ENCODE assay signal across 3 cellular contexts in the genomic region with DNA sequence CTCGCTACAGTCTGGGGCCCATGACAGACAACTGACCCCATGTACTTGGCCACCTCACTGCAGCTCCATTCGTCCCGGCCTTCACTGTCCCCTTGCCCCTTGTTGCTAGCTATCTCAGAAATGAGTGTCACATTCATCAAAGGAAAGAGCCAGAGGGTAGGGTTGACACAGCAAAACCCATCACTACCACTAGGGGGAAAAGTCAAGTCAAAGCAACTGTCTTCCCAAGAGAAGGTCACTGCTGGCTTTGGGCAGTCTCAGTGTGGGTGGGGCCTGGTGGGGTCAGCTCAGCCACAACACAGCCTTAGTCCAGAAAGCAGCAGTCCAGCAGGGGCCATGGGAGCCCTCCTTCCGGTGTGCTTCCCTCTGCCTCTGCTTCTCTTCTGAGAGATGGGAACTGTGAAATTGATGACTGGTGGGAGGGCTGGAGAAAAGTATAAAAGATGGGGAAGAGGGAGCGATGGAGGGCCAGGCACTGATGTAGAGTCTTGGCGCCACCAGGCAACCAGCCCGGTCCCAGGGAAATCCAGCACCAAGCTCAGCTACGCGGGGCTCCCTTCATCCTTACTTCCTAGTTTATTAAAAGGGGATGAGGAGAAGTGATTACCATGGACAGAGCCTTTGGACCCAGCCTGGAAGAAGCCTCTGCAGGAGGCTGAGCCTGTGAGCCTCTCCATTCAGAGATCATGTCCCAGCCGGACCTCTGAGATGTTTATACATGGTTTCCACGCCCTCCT.
A peak's percentile ranks its signal among the peaks of the same experiment; 100 is the strongest.
TF ChIP-seq lines count a peak whose summit lies in the region.

No MANE protein-coding gene starts in this region.

TF ChIP-seq in IMR-90, 13 proteins besides CTCF, POLR2A, EP300 and RAD21:
- TF ChIP-seq CHD1 (IDR thresholded peaks at IDR 0.05; ENCODE audit: low read depth, low read length) (no peak), RCOR1 (IDR thresholded peaks at IDR 0.05; ENCODE audit: insufficient replicate concordance, low read length) (no peak), MAZ (IDR thresholded peaks at IDR 0.05; ENCODE audit: borderline replicate concordance, low read depth, low read length) (no peak), MXI1 (IDR thresholded peaks at IDR 0.05; ENCODE audit: borderline replicate concordance, low read depth, low read length) (no peak), BHLHE40 (IDR thresholded peaks at IDR 0.05; ENCODE audit: low read depth, low read length) (no peak), MAFK (IDR thresholded peaks at IDR 0.05; ENCODE audit: low read depth, low read length) (no peak), CEBPB (IDR thresholded peaks at IDR 0.05; ENCODE audit: low read depth, low read length) (no peak)
TF ChIP-seq in IMR-90: peak in this region for 0.

TF ChIP-seq in K562, 482 proteins besides CTCF, POLR2A, EP300 and RAD21:
- TF ChIP-seq NFE2 (IDR thresholded peaks at IDR 0.05; ENCODE audit: low read depth), result peak; percentile 53
- TF ChIP-seq, protein P1, sequence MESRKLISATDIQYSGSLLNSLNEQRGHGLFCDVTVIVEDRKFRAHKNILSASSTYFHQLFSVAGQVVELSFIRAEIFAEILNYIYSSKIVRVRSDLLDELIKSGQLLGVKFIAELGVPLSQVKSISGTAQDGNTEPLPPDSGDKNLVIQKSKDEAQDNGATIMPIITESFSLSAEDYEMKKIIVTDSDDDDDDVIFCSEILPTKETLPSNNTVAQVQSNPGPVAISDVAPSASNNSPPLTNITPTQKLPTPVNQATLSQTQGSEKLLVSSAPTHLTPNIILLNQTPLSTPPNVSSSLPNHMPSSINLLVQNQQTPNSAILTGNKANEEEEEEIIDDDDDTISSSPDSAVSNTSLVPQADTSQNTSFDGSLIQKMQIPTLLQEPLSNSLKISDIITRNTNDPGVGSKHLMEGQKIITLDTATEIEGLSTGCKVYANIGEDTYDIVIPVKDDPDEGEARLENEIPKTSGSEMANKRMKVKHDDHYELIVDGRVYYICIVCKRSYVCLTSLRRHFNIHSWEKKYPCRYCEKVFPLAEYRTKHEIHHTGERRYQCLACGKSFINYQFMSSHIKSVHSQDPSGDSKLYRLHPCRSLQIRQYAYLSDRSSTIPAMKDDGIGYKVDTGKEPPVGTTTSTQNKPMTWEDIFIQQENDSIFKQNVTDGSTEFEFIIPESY (CRISPR knock-in tag; IDR thresholded peaks at IDR 0.05), result no peak
- TF ChIP-seq RBM14 (IDR thresholded peaks at IDR 0.05; ENCODE audit: borderline replicate concordance, insufficient read depth, low read depth, low read length), result no peak
- TF ChIP-seq POLR2AphosphoS5 (IDR thresholded peaks at IDR 0.05; ENCODE audit: control insufficient read depth, insufficient read depth, low read depth, low read length), result no peak
- TF ChIP-seq, protein P2, sequence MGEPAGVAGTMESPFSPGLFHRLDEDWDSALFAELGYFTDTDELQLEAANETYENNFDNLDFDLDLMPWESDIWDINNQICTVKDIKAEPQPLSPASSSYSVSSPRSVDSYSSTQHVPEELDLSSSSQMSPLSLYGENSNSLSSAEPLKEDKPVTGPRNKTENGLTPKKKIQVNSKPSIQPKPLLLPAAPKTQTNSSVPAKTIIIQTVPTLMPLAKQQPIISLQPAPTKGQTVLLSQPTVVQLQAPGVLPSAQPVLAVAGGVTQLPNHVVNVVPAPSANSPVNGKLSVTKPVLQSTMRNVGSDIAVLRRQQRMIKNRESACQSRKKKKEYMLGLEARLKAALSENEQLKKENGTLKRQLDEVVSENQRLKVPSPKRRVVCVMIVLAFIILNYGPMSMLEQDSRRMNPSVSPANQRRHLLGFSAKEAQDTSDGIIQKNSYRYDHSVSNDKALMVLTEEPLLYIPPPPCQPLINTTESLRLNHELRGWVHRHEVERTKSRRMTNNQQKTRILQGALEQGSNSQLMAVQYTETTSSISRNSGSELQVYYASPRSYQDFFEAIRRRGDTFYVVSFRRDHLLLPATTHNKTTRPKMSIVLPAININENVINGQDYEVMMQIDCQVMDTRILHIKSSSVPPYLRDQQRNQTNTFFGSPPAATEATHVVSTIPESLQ (CRISPR knock-in tag; IDR thresholded peaks at IDR 0.05), result no peak
- peak; percentile 84 for TF ChIP-seq EHMT2 (IDR thresholded peaks at IDR 0.05)
- TF ChIP-seq MEIS2 (IDR thresholded peaks at IDR 0.05; ENCODE audit: partially characterized antibody), result peak; percentile 29
- no peak for TF ChIP-seq BACH1 (tag; IDR thresholded peaks at IDR 0.05)
- no peak for TF ChIP-seq CBFB (CRISPR knock-in tag; IDR thresholded peaks at IDR 0.05)
- TF ChIP-seq, protein P3, sequence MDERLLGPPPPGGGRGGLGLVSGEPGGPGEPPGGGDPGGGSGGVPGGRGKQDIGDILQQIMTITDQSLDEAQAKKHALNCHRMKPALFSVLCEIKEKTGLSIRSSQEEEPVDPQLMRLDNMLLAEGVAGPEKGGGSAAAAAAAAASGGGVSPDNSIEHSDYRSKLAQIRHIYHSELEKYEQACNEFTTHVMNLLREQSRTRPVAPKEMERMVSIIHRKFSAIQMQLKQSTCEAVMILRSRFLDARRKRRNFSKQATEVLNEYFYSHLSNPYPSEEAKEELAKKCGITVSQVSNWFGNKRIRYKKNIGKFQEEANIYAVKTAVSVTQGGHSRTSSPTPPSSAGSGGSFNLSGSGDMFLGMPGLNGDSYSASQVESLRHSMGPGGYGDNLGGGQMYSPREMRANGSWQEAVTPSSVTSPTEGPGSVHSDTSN (CRISPR knock-in tag; IDR thresholded peaks at IDR 0.05; ENCODE audit: low read depth), result no peak
- TF ChIP-seq, protein P3 (tag; conservative IDR thresholded peaks at IDR 0.05; ENCODE audit: low read depth), result 0 out of 2 replicates have a peak, but pooled peaks have one; percentile 12
- TF ChIP-seq IFI16 (CRISPR knock-in tag; IDR thresholded peaks at IDR 0.05), result no peak
- no peak for TF ChIP-seq NONO (IDR thresholded peaks at IDR 0.05; ENCODE audit: low read depth in 2 of 2, low read length in 1 of 2)
- 0 out of 2 replicates have a peak, but pooled peaks have one; percentile 25 for TF ChIP-seq CREM (IDR thresholded peaks at IDR 0.05; ENCODE audit: low read depth)
- TF ChIP-seq MAFG (tag; conservative IDR thresholded peaks at IDR 0.05), result 0 out of 2 replicates have a peak, but pooled peaks have one; percentile 19
- TF ChIP-seq BCL6 (CRISPR knock-in tag; IDR thresholded peaks at IDR 0.05), result no peak
- 0 out of 2 replicates have a peak, but pooled peaks have one; percentile 17 for TF ChIP-seq SMC3 (conservative IDR thresholded peaks at IDR 0.05; ENCODE audit: insufficient read depth, low read depth, low read length)

TF ChIP-seq in neural cell, 6 proteins besides CTCF, POLR2A, EP300 and RAD21:
- TF ChIP-seq POLR2AphosphoS5 (IDR thresholded peaks at IDR 0.05) (no peak), TAF1 (IDR thresholded peaks at IDR 0.05; ENCODE audit: low read depth) (no peak), SMC3 (conservative IDR thresholded peaks at IDR 0.05; ENCODE audit: poor library complexity) (no peak), MXI1 (conservative IDR thresholded peaks at IDR 0.05; ENCODE audit: poor library complexity, severe bottlenecking) (no peak), EZH2 (IDR thresholded peaks at IDR 0.05; ENCODE audit: borderline replicate concordance, insufficient read depth, low read length, poor library complexity, severe bottlenecking) (no peak)
- TF ChIP-seq, protein P4, sequence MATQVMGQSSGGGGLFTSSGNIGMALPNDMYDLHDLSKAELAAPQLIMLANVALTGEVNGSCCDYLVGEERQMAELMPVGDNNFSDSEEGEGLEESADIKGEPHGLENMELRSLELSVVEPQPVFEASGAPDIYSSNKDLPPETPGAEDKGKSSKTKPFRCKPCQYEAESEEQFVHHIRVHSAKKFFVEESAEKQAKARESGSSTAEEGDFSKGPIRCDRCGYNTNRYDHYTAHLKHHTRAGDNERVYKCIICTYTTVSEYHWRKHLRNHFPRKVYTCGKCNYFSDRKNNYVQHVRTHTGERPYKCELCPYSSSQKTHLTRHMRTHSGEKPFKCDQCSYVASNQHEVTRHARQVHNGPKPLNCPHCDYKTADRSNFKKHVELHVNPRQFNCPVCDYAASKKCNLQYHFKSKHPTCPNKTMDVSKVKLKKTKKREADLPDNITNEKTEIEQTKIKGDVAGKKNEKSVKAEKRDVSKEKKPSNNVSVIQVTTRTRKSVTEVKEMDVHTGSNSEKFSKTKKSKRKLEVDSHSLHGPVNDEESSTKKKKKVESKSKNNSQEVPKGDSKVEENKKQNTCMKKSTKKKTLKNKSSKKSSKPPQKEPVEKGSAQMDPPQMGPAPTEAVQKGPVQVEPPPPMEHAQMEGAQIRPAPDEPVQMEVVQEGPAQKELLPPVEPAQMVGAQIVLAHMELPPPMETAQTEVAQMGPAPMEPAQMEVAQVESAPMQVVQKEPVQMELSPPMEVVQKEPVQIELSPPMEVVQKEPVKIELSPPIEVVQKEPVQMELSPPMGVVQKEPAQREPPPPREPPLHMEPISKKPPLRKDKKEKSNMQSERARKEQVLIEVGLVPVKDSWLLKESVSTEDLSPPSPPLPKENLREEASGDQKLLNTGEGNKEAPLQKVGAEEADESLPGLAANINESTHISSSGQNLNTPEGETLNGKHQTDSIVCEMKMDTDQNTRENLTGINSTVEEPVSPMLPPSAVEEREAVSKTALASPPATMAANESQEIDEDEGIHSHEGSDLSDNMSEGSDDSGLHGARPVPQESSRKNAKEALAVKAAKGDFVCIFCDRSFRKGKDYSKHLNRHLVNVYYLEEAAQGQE (IDR thresholded peaks at IDR 0.05; ENCODE audit: borderline replicate concordance), result no peak
